ENCODE assay signal across 2 cellular contexts in genomic region chr2:104664672-104665071, GRCh38.
A peak's percentile ranks its signal among the peaks of the same experiment; 100 is the strongest.
TF ChIP-seq lines count a peak whose summit lies in the region.

No MANE protein-coding gene starts in this region.

TF ChIP-seq in Ishikawa, 13 proteins besides CTCF, POLR2A, EP300 and RAD21 (continued from another document):
- TF ChIP-seq REST (IDR thresholded peaks at IDR 0.05; ENCODE audit: low read depth) (no peak), USF1 (IDR thresholded peaks at IDR 0.05) (peak; percentile 58), EGR1 (IDR thresholded peaks at IDR 0.05) (no peak), NFIC (IDR thresholded peaks at IDR 0.05) (no peak)

TF ChIP-seq in K562, 482 proteins besides CTCF, POLR2A, EP300 and RAD21 (continued from another document):
- TF ChIP-seq UBTF (IDR thresholded peaks at IDR 0.05; ENCODE audit: borderline replicate concordance in 1 of 2, low read depth in 2 of 2, low read length in 2 of 2) (no peak), TFE3 (CRISPR knock-in tag; IDR thresholded peaks at IDR 0.05) (peak; percentile 64), DIDO1 (tag; IDR thresholded peaks at IDR 0.05; ENCODE audit: low read depth) (no peak), GATA2 (CRISPR knock-in tag; IDR thresholded peaks at IDR 0.05) (no peak), U2AF1 (optimal IDR thresholded peaks at IDR 0.05; ENCODE audit: low read depth, low read length) (no peak), MYNN (IDR thresholded peaks at IDR 0.05) (no peak), MYNN (CRISPR knock-in tag; IDR thresholded peaks at IDR 0.05) (no peak), CREB3 (tag; conservative IDR thresholded peaks at IDR 0.05; ENCODE audit: low read depth) (no peak), ZSCAN29 (IDR thresholded peaks at IDR 0.05) (no peak), CBFA2T3 (IDR thresholded peaks at IDR 0.05) (no peak), ZC3H11A (IDR thresholded peaks at IDR 0.05; ENCODE audit: low read depth, low read length) (no peak), RFX5 (IDR thresholded peaks at IDR 0.05; ENCODE audit: low read depth, low read length) (no peak), GABPA (tag; conservative IDR thresholded peaks at IDR 0.05; ENCODE audit: low read depth) (no peak), TRIM25 (IDR thresholded peaks at IDR 0.05; ENCODE audit: borderline replicate concordance) (no peak), SRSF1 (IDR thresholded peaks at IDR 0.05; ENCODE audit: low read depth, low read length) (no peak), CHD4 (IDR thresholded peaks at IDR 0.05; ENCODE audit: insufficient read depth, insufficient replicate concordance, low read depth, low read length, poor library complexity, severe bottlenecking) (no peak), FOXA1 (IDR thresholded peaks at IDR 0.05; ENCODE audit: borderline replicate concordance) (no peak), E2F3 (CRISPR knock-in tag; IDR thresholded peaks at IDR 0.05) (no peak), ZNF232 (CRISPR knock-in tag; IDR thresholded peaks at IDR 0.05) (no peak), MAZ (CRISPR knock-in tag; conservative IDR thresholded peaks at IDR 0.05 in 1 of 2, IDR thresholded peaks at IDR 0.05 in 1 of 2) (no peak), RAD51 (IDR thresholded peaks at IDR 0.05; ENCODE audit: borderline replicate concordance, low read depth) (peak; percentile 27; the same call in 1 of the 2 replicates), ZNF41 (CRISPR knock-in tag; conservative IDR thresholded peaks at IDR 0.05) (no peak), SIN3A (IDR thresholded peaks at IDR 0.05; ENCODE audit: borderline replicate concordance in 2 of 2, control insufficient read depth in 1 of 2, low read depth in 2 of 2, low read length in 2 of 2) (no peak)
